2 cellular contexts compared by ENCODE assay signal in genomic region chr12:120830052-120830940, GRCh38.
TF ChIP-seq lines count a peak whose summit lies in the region.

No MANE protein-coding gene starts in this region.

TF ChIP-seq in HEK293, 187 proteins besides CTCF, POLR2A, EP300 and RAD21 (continued from another document):
- TF ChIP-seq PRDM1 (tag by site-specific recombination; IDR thresholded peaks at IDR 0.05) (peak; percentile 49), ZNF26 (tag by site-specific recombination; IDR thresholded peaks at IDR 0.05) (no peak), ZNF449 (tag by site-specific recombination; IDR thresholded peaks at IDR 0.05) (peak; percentile 58), OSR2 (tag by site-specific recombination; IDR thresholded peaks at IDR 0.05) (peak; percentile 13; the same call in 1 of the 2 replicates)

TF ChIP-seq in WTC11, 78 proteins besides CTCF, POLR2A, EP300 and RAD21 (continued from another document):
- no peak for TF ChIP-seq TEAD4 (CRISPR knock-in tag; IDR thresholded peaks at IDR 0.05)
- no peak for TF ChIP-seq CREB1 (CRISPR knock-in tag; IDR thresholded peaks at IDR 0.05)
- no peak for TF ChIP-seq USF2 (CRISPR knock-in tag; IDR thresholded peaks at IDR 0.05)
